In genomic region chr1:174916846-174917245, GRCh38 we compare ENCODE assay signal across 14 cellular contexts.
DNase-seq lines count a peak whose midpoint lies in the region; ATAC-seq and TF ChIP-seq lines count a peak whose summit lies in the region.
"Had no signal": no experiment of that assay in that cellular context is flagged by ENCODE, and none has a peak within 500 bp of the region (broad histone marks: within the 10 kb centered on the region; RNA-seq: fewer than 3 reads in every experiment).

No MANE protein-coding gene starts in this region.

- no peaks in the 10 kb centered on the region for H3K27me3 Mint-ChIP-seq in CD4-positive, alpha-beta T cell
- H3K27me3 Mint-ChIP-seq in GM23338 (ENCODE audit: insufficient read depth, low read depth, poor library complexity): no peaks in the 10 kb centered on the region
- no peaks in the 10 kb centered on the region for H3K27me3 Mint-ChIP-seq in activated T-helper 17 cell treated with anti-CD3 and anti-CD28 coated beads, Interleukin-2, amount 50 U/mL, for 72 hours
- H3K27me3 Mint-ChIP-seq: IgD-negative memory B cell had no signal

- H3K4me1 ChIP-seq in GM23338 (ENCODE audit: insufficient read depth): 0 out of 2 replicates have a peak, but pooled peaks cover under 1% of the 10 kb centered on the region
- H3K4me1 ChIP-seq: Caco-2, SJSA1 had no signal

- peaks cover 11% of the 10 kb centered on the region for H3K36me3 Mint-ChIP-seq in CD4-positive, alpha-beta T cell (ENCODE audit: low read depth)
- peaks cover 56% of the 10 kb centered on the region for H3K36me3 Mint-ChIP-seq in GM23338 (ENCODE audit: low read depth)
- H3K36me3 Mint-ChIP-seq in activated T-helper 17 cell treated with anti-CD3 and anti-CD28 coated beads, Interleukin-2, amount 50 U/mL, for 72 hours (ENCODE audit: low read depth): no peaks in the 10 kb centered on the region

- TF ChIP-seq CTCF in CD4-positive, alpha-beta T cell (IDR thresholded peaks at IDR 0.05): no peak
- TF ChIP-seq CTCF in GM12865 (IDR thresholded peaks at IDR 0.05; ENCODE audit: insufficient read depth, low read depth, low read length, missing control alignments) (no peak), GM23338 (conservative IDR thresholded peaks at IDR 0.05; ENCODE audit: low read depth in 2 of 2) (no peak)

- no peak overlapping the region for H2AFZ ChIP-seq in GM23338

- POLR2A ChIA-PET in CD4-positive, alpha-beta T cell (lab: Charles Lee): interaction anchor here (0.7 kb wide), 1 partner anchor 52 kb away, joined by 4 read pairs; no protein-coding TSS in a partner anchor

- H3F3A ChIP-seq in GM23338 (replicated peaks; ENCODE audit: low read depth): peaks cover 3% of the 10 kb centered on the region; the same call in 1 of the 2 replicates

- peak overlapping the region; percentile 46 for H3K4me3 Mint-ChIP-seq in CD4-positive, alpha-beta T cell
- no peak overlapping the region for H3K4me3 Mint-ChIP-seq in GM23338
- H3K4me3 Mint-ChIP-seq in activated T-helper 17 cell treated with anti-CD3 and anti-CD28 coated beads, Interleukin-2, amount 50 U/mL, for 72 hours: peak overlapping the region; percentile 52

- no peak overlapping the region for H3K27ac ChIP-seq in CD4-positive, alpha-beta T cell (ENCODE audit: low read depth, low read length)
- H3K27ac ChIP-seq in GM23338 (ENCODE audit: low read depth): peak overlapping the region; percentile 73
- H3K27ac ChIP-seq: SJSA1 had no signal

- no peaks in the 10 kb centered on the region for H3K9me3 ChIP-seq in CD4-positive, alpha-beta T cell (ENCODE audit: control insufficient read depth, low read length)

- CTCF ChIA-PET in CD4-positive, alpha-beta T cell (lab: Charles Lee): no interaction called here

- no peak for ATAC-seq in CD4-positive, alpha-beta T cell (ENCODE audit: poor library complexity)
- no peak for ATAC-seq in GM23338
- ATAC-seq in activated T-helper 17 cell treated with anti-CD3 and anti-CD28 coated beads, Interleukin-2, amount 50 U/mL, for 72 hours (replicated peaks): no peak

- H3K9me2 ChIP-seq in GM23338 (ENCODE audit: insufficient read depth): no peaks in the 10 kb centered on the region

- H3K27me3 ChIP-seq in CD4-positive, alpha-beta T cell (ENCODE audit: control insufficient read depth, insufficient read depth, low read length): no peaks in the 10 kb centered on the region
- no peaks in the 10 kb centered on the region for H3K27me3 ChIP-seq in GM23338 (ENCODE audit: insufficient read depth)
- H3K27me3 ChIP-seq: SJSA1 had no signal

- H3K4me2 ChIP-seq in GM23338: no peak overlapping the region

- H3K27ac Mint-ChIP-seq in CD4-positive, alpha-beta T cell: peak overlapping the region; percentile 50
- H3K27ac Mint-ChIP-seq in GM23338: no peak overlapping the region
- H3K27ac Mint-ChIP-seq in activated T-helper 17 cell treated with anti-CD3 and anti-CD28 coated beads, Interleukin-2, amount 50 U/mL, for 72 hours: peak overlapping the region; percentile 18
- H3K27ac Mint-ChIP-seq: IgD-negative memory B cell had no signal

- H3K4me1 Mint-ChIP-seq in CD4-positive, alpha-beta T cell (ENCODE audit: low read depth): peaks cover 38% of the 10 kb centered on the region
- peaks cover 3% of the 10 kb centered on the region; the same call in 1 of the 3 replicates for H3K4me1 Mint-ChIP-seq in GM23338
- peaks cover 5% of the 10 kb centered on the region for H3K4me1 Mint-ChIP-seq in activated T-helper 17 cell treated with anti-CD3 and anti-CD28 coated beads, Interleukin-2, amount 50 U/mL, for 72 hours

- peaks cover 100% of the 10 kb centered on the region for H3K79me2 ChIP-seq in GM23338 (replicated peaks; ENCODE audit: insufficient read depth)

- H3K36me3 ChIP-seq in GM23338 (ENCODE audit: insufficient read depth): peaks cover 17% of the 10 kb centered on the region; the same call in 1 of the 2 replicates
- H3K36me3 ChIP-seq: SJSA1 had no signal

- H3K4me3 ChIP-seq in GM12865 (ENCODE audit: low read depth, low read length) (no peak overlapping the region), GM23338 (no peak overlapping the region)
- H3K4me3 ChIP-seq: SJSA1 had no signal

- peaks cover 64% of the 10 kb centered on the region for H4K20me1 ChIP-seq in GM23338 (replicated peaks; ENCODE audit: insufficient read depth)

- peaks cover 3% of the 10 kb centered on the region for H3K9me3 Mint-ChIP-seq in CD4-positive, alpha-beta T cell
- H3K9me3 Mint-ChIP-seq in GM23338: peaks cover 3% of the 10 kb centered on the region; the same call in 1 of the 3 replicates
- H3K9me3 Mint-ChIP-seq in activated T-helper 17 cell treated with anti-CD3 and anti-CD28 coated beads, Interleukin-2, amount 50 U/mL, for 72 hours: no peaks in the 10 kb centered on the region

- no peak for DNase-seq in CD4-positive, alpha-beta T cell
- DNase-seq in GM12865 (ENCODE audit: low read depth) (peak; percentile 21), GM23338 (ENCODE audit: low spot score) (no peak), dedifferentiated amniotic fluid mesenchymal stem cell (ENCODE audit: extremely low spot score) (no peak)
- DNase-seq in activated T-cell treated with anti-CD3 and anti-CD28 coated beads, Interleukin-2, amount 50 U/mL, for 1 hour: no peak
- no peak for DNase-seq in effector CD8-positive, alpha-beta T cell (lab: John Stamatoyannopoulos, UW)
- DNase-seq: Caco-2, NCI-H1417, NCI-H2029, NCI-H510A treated with DMSO at 0.1 percent for 48 hours, SW 1271 had no signal

- intact Hi-C loops in CD4-positive, alpha-beta T cell (cut with DNase I, micrococcal nuclease): no loop called here

TF ChIP-seq in GM23338, 12 proteins besides CTCF, POLR2A, EP300 and RAD21 (continues in another document):
- TF ChIP-seq EZH2 (IDR thresholded peaks at IDR 0.05; ENCODE audit: low read depth, unreplicated experiment): no peak
- no peak for TF ChIP-seq REST (IDR thresholded peaks at IDR 0.05; ENCODE audit: unreplicated experiment)
- TF ChIP-seq EZH2phosphoT487 (IDR thresholded peaks at IDR 0.05; ENCODE audit: unreplicated experiment): no peak
- no peak for TF ChIP-seq JUNB (IDR thresholded peaks at IDR 0.05; ENCODE audit: unreplicated experiment)
- TF ChIP-seq CREB1 (CRISPR knock-in tag; IDR thresholded peaks at IDR 0.05; ENCODE audit: low read depth): no peak
- no peak for TF ChIP-seq NANOG (IDR thresholded peaks at IDR 0.05; ENCODE audit: borderline replicate concordance)
